Comparison of ENCODE assay signal across 19 cellular contexts in the genomic region with DNA sequence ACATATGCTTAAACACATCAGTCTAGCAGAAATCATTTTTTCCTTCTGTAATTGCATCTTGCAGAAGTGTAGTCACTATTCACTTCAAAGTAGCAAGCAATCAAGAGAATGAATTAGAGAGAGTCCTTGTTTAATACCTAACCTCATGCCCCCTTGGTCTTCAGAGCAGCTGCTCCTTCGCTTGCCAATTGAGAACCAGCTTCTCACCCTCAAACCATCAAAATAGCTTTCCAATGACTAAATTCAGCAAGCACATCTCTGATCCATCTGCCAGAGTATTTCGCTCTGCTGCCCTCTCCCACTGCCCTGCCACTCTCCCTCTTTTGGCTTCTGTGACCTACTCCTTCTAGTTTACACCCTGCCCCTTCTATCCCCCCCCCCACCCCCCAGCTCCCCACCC.
"Had no signal": no experiment of that assay in that cellular context is flagged by ENCODE, and none has a peak within 500 bp of the region (broad histone marks: within the 10 kb centered on the region; RNA-seq: fewer than 3 reads in every experiment).

No MANE protein-coding gene starts in this region.

- DNase-seq: activated CD4-positive, alpha-beta memory T cell treated with anti-CD3 and anti-CD28 coated beads for 36 hours; activated CD4-positive, alpha-beta T cell treated with anti-CD3 and anti-CD28 coated beads for 36 hours; activated effector memory CD4-positive, alpha-beta T cell treated with Interleukin-2 at 50 U/mL for 16 hours; activated naive CD4-positive, alpha-beta T cell treated with anti-CD3 and anti-CD28 coated beads, Interleukin-2, amount 10 ng/mL, durations not matched to agents 7 days and 5 days; activated T-cell treated with anti-CD3 and anti-CD28 coated beads, Interleukin-2, amount 50 U/mL, for 48 hours; amygdala; colonic mucosa; dorsolateral prefrontal cortex; effector memory CD8-positive, alpha-beta T cell; heart right ventricle; left ventricle myocardium inferior; natural killer cell; retina; spleen; stimulated activated CD4-positive, alpha-beta T cell treated with anti-CD3 and anti-CD28 coated beads, Interleukin-4, amount 100 ng/mL, for 1 hour; stimulated activated naive CD4-positive, alpha-beta T cell; T-helper 9 cell; upper lobe of left lung had no signal

- ATAC-seq: activated CD4-positive, alpha-beta T cell treated with anti-CD3 and anti-CD28 coated beads for 36 hours; effector memory CD8-positive, alpha-beta T cell; heart right ventricle; natural killer cell; WTC11 had no signal
